Comparison of ENCODE assay signal across 1 cellular context in the genomic region with DNA sequence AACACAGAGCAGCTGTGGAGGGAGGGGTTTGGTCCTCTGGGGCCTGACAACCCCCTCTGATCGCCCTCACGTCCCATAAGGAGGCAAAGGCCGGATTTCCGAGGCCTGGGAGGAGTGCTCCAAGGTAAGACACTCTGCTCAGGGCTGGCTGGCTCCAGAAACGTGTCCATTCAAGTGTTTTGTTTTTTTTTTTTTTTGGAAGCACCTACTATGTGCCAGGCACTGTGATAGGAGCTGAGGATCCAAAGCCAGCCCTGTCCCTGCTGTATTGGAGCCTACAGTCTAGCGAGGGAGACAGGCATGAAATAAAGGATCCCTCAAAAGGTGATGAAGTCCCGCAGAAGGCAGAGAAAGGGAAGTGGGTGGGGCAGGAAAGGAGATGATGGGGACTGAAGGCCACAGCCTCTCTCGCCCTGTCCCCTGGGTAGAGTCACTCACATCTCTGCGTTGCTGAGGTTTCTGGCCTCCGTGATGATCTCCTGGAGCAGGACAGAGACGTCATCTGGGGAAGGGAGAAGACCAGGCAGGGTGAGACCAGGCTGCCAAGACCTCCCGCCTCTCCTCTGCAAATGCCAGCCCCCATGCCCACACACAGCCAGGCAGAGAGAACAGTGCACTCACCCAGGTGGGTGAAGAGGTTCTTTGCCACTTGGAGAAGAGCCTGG.
TF ChIP-seq lines count a peak whose summit lies in the region.

No MANE protein-coding gene starts in this region.

TF ChIP-seq in K562, 482 proteins besides CTCF, POLR2A, EP300 and RAD21 (continued from another document):
- TF ChIP-seq, protein P1, sequence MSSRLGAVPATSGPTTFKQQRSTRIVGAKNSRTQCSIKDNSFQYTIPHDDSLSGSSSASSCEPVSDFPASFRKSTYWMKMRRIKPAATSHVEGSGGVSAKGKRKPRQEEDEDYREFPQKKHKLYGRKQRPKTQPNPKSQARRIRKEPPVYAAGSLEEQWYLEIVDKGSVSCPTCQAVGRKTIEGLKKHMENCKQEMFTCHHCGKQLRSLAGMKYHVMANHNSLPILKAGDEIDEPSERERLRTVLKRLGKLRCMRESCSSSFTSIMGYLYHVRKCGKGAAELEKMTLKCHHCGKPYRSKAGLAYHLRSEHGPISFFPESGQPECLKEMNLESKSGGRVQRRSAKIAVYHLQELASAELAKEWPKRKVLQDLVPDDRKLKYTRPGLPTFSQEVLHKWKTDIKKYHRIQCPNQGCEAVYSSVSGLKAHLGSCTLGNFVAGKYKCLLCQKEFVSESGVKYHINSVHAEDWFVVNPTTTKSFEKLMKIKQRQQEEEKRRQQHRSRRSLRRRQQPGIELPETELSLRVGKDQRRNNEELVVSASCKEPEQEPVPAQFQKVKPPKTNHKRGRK (tag; IDR thresholded peaks at IDR 0.05), result no peak
